6 cellular contexts compared by ENCODE assay signal in genomic region chr3:39166932-39167532, GRCh38. TPM values are rescaled to one million over a fixed set of nuclear protein-coding genes. Genes with fewer than 3 reads are reported as not detected.
A peak's percentile ranks its signal among the peaks of the same experiment; 100 is the strongest.
DNase-seq lines count a peak whose midpoint lies in the region; ATAC-seq and TF ChIP-seq lines count a peak whose summit lies in the region.

No MANE protein-coding gene starts in this region.

- no peak for TF ChIP-seq POLR2A in lower leg skin (IDR thresholded peaks at IDR 0.05)

- ATAC-seq in stimulated activated naive CD8-positive, alpha-beta T cell treated with anti-CD3 and anti-CD28 coated beads, Interleukin-15, Interleukin-2, amounts not matched to agents 100 U/mL and 50 U/mL, for 24 hours, result no peak

- intact Hi-C loops in CD14-positive monocyte (cut with micrococcal nuclease) (no loop called here), lower leg skin (cut with DNase I; ENCODE audit: low total_unique reads) (no loop called here)

- no peaks in the 10 kb centered on the region for H3K27me3 Mint-ChIP-seq in CD14-positive monocyte (ENCODE audit: low read depth in 3 of 3)

- WGBS in lower leg skin, 2 donors, result 29 to 33% methylated on average over 1 of the region's 1 CpG

- no peak for TF ChIP-seq CTCF in CD14-positive monocyte (IDR thresholded peaks at IDR 0.05)
- no peak for TF ChIP-seq CTCF in lower leg skin (IDR thresholded peaks at IDR 0.05)

- peaks cover 38% of the 10 kb centered on the region for H3K4me1 Mint-ChIP-seq in CD14-positive monocyte

- no peaks in the 10 kb centered on the region for H3K36me3 Mint-ChIP-seq in CD14-positive monocyte

- DNase-seq in CD14-positive monocyte (ENCODE audit: low spot score) (peak; percentile 83), SKM-1 (lab: John Stamatoyannopoulos, UW; ENCODE audit: unreplicated experiment) (peak; percentile 15), lower leg skin (ENCODE audit: low spot score in 2 of 2) (peak; percentile 84 to 93), NCI-H748 (lab: John Stamatoyannopoulos, UW; ENCODE audit: unreplicated experiment) (no peak), NCI-H2081 (lab: John Stamatoyannopoulos, UW) (no peak)
- no peak for DNase-seq in stimulated activated naive CD8-positive, alpha-beta T cell treated with anti-CD3 and anti-CD28 coated beads, Interleukin-15, Interleukin-2, amounts not matched to agents 100 U/mL and 50 U/mL, for 24 hours

- peak overlapping the region; percentile 86 to 95 (median 92) for H3K27ac Mint-ChIP-seq in CD14-positive monocyte

- peaks cover 0 to 1% (median 0%) of the 10 kb centered on the region in 7 donors for H3K9me3 Mint-ChIP-seq in CD14-positive monocyte

- no peak overlapping the region for H3K4me3 Mint-ChIP-seq in CD14-positive monocyte

- no peak overlapping the region for H3K4me3 ChIP-seq in lower leg skin (ENCODE audit: low read depth, poor library complexity, severe bottlenecking)

RNA-seq across cellular contexts. Expression of gene CSRNP1, which starts 13.6 kb away (rescaled TPM):
- polyA plus RNA-seq in CD14-positive monocyte, result 100 to 1,000 TPM; 104 to 113 TPM
- total RNA-seq in lower leg skin, result 10 to 100 TPM; 63.7 to 97.1 (median 82.2) TPM

RNA-seq across cellular contexts. Expression of gene XIRP1, which starts 25.4 kb away (rescaled TPM):
- polyA plus RNA-seq in CD14-positive monocyte, result not detected
- not detected for total RNA-seq in lower leg skin

RNA-seq across cellular contexts. Expression of gene TTC21A, which starts 59.6 kb away (rescaled TPM):
- 1 to 10 TPM in 1 of 2 donors, under 1 TPM in 1; 0.67 to 2.2 TPM for polyA plus RNA-seq in CD14-positive monocyte
- total RNA-seq in lower leg skin, result 1 to 10 TPM; 2.7 to 5.6 (median 4.9) TPM

RNA-seq across cellular contexts. Expression of gene GORASP1, which starts 59.6 kb away (rescaled TPM):
- 10 to 100 TPM; 23.2 to 31.2 TPM for polyA plus RNA-seq in CD14-positive monocyte
- 10 to 100 TPM; 40.1 to 87.4 (median 56.4) TPM for total RNA-seq in lower leg skin

Comparison
In these comparisons a context has a peak if more than half of its experiments do, and no peak if none do; other contexts are left out.
1. DNase-seq: peak in CD14-positive monocyte (single experiment), SKM-1 (single experiment) and lower leg skin (2 of 2); none in NCI-H748 (single experiment), NCI-H2081 (0 of 2) and stimulated activated naive CD8-positive, alpha-beta T cell treated with anti-CD3 and anti-CD28 coated beads, Interleukin-15, Interleukin-2, amounts not matched to agents 100 U/mL and 50 U/mL, for 24 hours (single experiment).